29 cellular contexts compared by ENCODE assay signal in the genomic region with DNA sequence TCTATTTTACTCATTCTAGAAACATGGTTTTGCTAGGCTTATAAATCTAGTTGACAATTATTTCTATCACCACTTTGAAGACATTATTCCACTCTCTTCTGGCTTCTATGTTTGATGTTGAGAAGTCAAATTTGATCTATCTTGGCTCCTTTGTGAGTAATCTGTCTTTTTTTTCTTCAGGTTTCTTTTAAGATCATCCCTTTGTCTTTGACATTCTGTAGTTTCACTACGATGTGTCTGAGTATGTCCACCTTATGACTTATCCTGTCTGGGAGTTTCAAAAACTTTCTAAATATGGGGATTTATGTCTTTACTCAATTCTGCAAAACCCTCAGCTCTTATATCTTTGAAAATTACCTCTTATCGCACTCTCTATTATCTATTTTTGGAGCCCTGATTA. TPM values are rescaled to one million over a fixed set of nuclear protein-coding genes. Genes with fewer than 3 reads are reported as not detected.
DNase-seq lines count a peak whose midpoint lies in the region; ATAC-seq, FAIRE-seq and TF ChIP-seq lines count a peak whose summit lies in the region.
"Had no signal": no experiment of that assay in that cellular context is flagged by ENCODE, and none has a peak within 500 bp of the region (broad histone marks: within the 10 kb centered on the region; RNA-seq: fewer than 3 reads in every experiment).

No MANE protein-coding gene starts in this region.

- no peak overlapping the region for H3K9ac ChIP-seq in K562 (ENCODE audit: insufficient read depth in 1 of 2, low read depth in 2 of 2, low read length in 2 of 2)
- H3K9ac ChIP-seq: BLaER1 had no signal

- no peaks in the 10 kb centered on the region for H3K79me2 ChIP-seq in GM23338 (replicated peaks; ENCODE audit: insufficient read depth)
- no peaks in the 10 kb centered on the region for H3K79me2 ChIP-seq in K562 (ENCODE audit: control insufficient read depth, insufficient read depth, low read length)

- BruUV-seq in K562 (replicated peaks; lab: Mats Ljungman, UMichigan) = no TSS peak

- in situ Hi-C loops in K562 (cut with MboI) = no loop called here

- H3K27me3 Mint-ChIP-seq in activated T-cell treated with anti-CD3 and anti-CD28 coated beads, Interleukin-2, amount 50 U/mL, for 72 hours (ENCODE audit: low read depth) = peaks cover 9% of the 10 kb centered on the region
- H3K27me3 Mint-ChIP-seq in GM23338 (ENCODE audit: insufficient read depth, low read depth, poor library complexity) = peaks cover 3% of the 10 kb centered on the region

- H3K36me3 Mint-ChIP-seq in activated T-cell treated with anti-CD3 and anti-CD28 coated beads, Interleukin-2, amount 50 U/mL, for 72 hours (ENCODE audit: insufficient read depth in 2 of 2) = peaks cover 0 to 2% of the 10 kb centered on the region in 2 donors
- H3K36me3 Mint-ChIP-seq in activated naive CD4-positive, alpha-beta T cell treated with anti-CD3 and anti-CD28 coated beads, Interleukin-2, amount 50 U/mL, for 72 hours = no peaks in the 10 kb centered on the region
- no peaks in the 10 kb centered on the region for H3K36me3 Mint-ChIP-seq in GM23338 (ENCODE audit: low read depth)
- H3K36me3 Mint-ChIP-seq: CD14-positive monocyte; CD4-positive, alpha-beta memory T cell; CD4-positive, CD25-positive, alpha-beta regulatory T cell had no signal

- H3K36me3 ChIP-seq in GM23338 (ENCODE audit: insufficient read depth) (no peaks in the 10 kb centered on the region), K562 (ENCODE audit: control insufficient read depth, insufficient read depth, low read length) (no peaks in the 10 kb centered on the region)
- H3K36me3 ChIP-seq: BE2C, BLaER1 had no signal

- peaks cover 11% of the 10 kb centered on the region for H3K4me1 Mint-ChIP-seq in activated T-cell treated with anti-CD3 and anti-CD28 coated beads, Interleukin-2, amount 50 U/mL, for 72 hours (ENCODE audit: low read depth)
- peaks cover 9% of the 10 kb centered on the region for H3K4me1 Mint-ChIP-seq in GM23338
- H3K4me1 Mint-ChIP-seq: CD14-positive monocyte; CD4-positive, alpha-beta memory T cell; CD8-positive, alpha-beta memory T cell had no signal

- H3K27ac ChIP-seq in GM23338 (ENCODE audit: low read depth) (no peak overlapping the region), K562 (ENCODE audit: extremely low read depth, low read depth, low read length) (no peak overlapping the region)
- H3K27ac ChIP-seq: BLaER1 had no signal

- H4K20me1 ChIP-seq in GM23338 (replicated peaks; ENCODE audit: insufficient read depth) (no peaks in the 10 kb centered on the region), K562 (replicated peaks; ENCODE audit: control insufficient read depth, insufficient read depth, low read length) (no peaks in the 10 kb centered on the region)
- H4K20me1 ChIP-seq: BLaER1 had no signal

- no peak overlapping the region for H3K4me3 Mint-ChIP-seq in activated T-cell treated with anti-CD3 and anti-CD28 coated beads, Interleukin-2, amount 50 U/mL, for 72 hours
- H3K4me3 Mint-ChIP-seq in GM23338 = no peak overlapping the region
- H3K4me3 Mint-ChIP-seq: CD14-positive monocyte; CD4-positive, alpha-beta memory T cell; CD4-positive, CD25-positive, alpha-beta regulatory T cell; CD8-positive, alpha-beta memory T cell had no signal

- no peak for TF ChIP-seq EP300 in K562 (IDR thresholded peaks at IDR 0.05; ENCODE audit: low read length)

- TF ChIP-seq CTCF in GM23338 (conservative IDR thresholded peaks at IDR 0.05; ENCODE audit: low read depth in 2 of 2) = no peak
- TF ChIP-seq CTCF in K562 (IDR thresholded peaks at IDR 0.05 in 2 of 3, conservative IDR thresholded peaks at IDR 0.05 in 1 of 3; ENCODE audit: insufficient read depth in 2 of 3, low read depth in 1 of 3, low read length in 3 of 3) = no peak

- TF ChIP-seq POLR2A in K562 (conservative IDR thresholded peaks at IDR 0.05) = no peak

- CTCF ChIA-PET in K562 (lab: Yijun Ruan, JAX; ENCODE audit: low intra/inter-chr PET ratio) = no interaction called here

- no peaks in the 10 kb centered on the region for H3F3A ChIP-seq in GM23338 (replicated peaks; ENCODE audit: low read depth)

- no peak overlapping the region for H3K4me3 ChIP-seq in GM23338
- H3K4me3 ChIP-seq in K562 = no peak overlapping the region
- H3K4me3 ChIP-seq: BLaER1, GM12878 had no signal

- H3K27me3 ChIP-seq in GM23338 (ENCODE audit: insufficient read depth) (no peaks in the 10 kb centered on the region), K562 (ENCODE audit: control insufficient read depth in 2 of 2, insufficient read depth in 2 of 2, low read length in 2 of 2) (no peaks in the 10 kb centered on the region)
- H3K27me3 ChIP-seq: BE2C, BLaER1 had no signal

- intact Hi-C loops in K562 (cut with micrococcal nuclease) = no loop called here

- no peak overlapping the region for H3K27ac Mint-ChIP-seq in activated T-cell treated with anti-CD3 and anti-CD28 coated beads, Interleukin-2, amount 50 U/mL, for 72 hours
- H3K27ac Mint-ChIP-seq in activated naive CD4-positive, alpha-beta T cell treated with anti-CD3 and anti-CD28 coated beads, Interleukin-2, amount 50 U/mL, for 72 hours = no peak overlapping the region
- H3K27ac Mint-ChIP-seq in GM23338 = no peak overlapping the region
- H3K27ac Mint-ChIP-seq: CD4-positive, alpha-beta memory T cell; CD4-positive, CD25-positive, alpha-beta regulatory T cell; CD8-positive, alpha-beta memory T cell had no signal

- ATAC-seq in activated T-cell treated with anti-CD3 and anti-CD28 coated beads, Interleukin-2, amount 50 U/mL, for 72 hours (replicated peaks in 1 of 2) = peak; percentile 55 to 57
- ATAC-seq in activated naive CD4-positive, alpha-beta T cell treated with anti-CD3 and anti-CD28 coated beads, Interleukin-2, amount 50 U/mL, for 72 hours = peak; percentile 29 to 94
- ATAC-seq in GM23338 (no peak), K562 (no peak), GM18861 (IDR thresholded peaks at IDR 0.05; ENCODE audit: unreplicated experiment) (no peak), GM19452 (IDR thresholded peaks at IDR 0.05; ENCODE audit: unreplicated experiment) (no peak)
- ATAC-seq: GM12878 had no signal

- TF ChIP-seq RAD21 in K562 (CRISPR knock-in tag; conservative IDR thresholded peaks at IDR 0.05 in 1 of 2, IDR thresholded peaks at IDR 0.05 in 1 of 2) = no peak

- H2AFZ ChIP-seq in GM23338 (peak overlapping the region; percentile 34; the same call in 1 of the 2 replicates), K562 (ENCODE audit: low read depth, low read length) (peak overlapping the region; percentile 14; the same call in 1 of the 2 replicates)

- H3K4me1 ChIP-seq in GM23338 (ENCODE audit: insufficient read depth) (no peaks in the 10 kb centered on the region; the same call in 1 of the 2 replicates), K562 (replicated peaks in 1 of 2; ENCODE audit: control insufficient read depth in 2 of 2, insufficient read depth in 2 of 2, low read length in 2 of 2) (peaks cover 4 to 24% of the 10 kb centered on the region in 2 experiments; a peak in 4 of 5 replicates)
- H3K4me1 ChIP-seq: BE2C, BLaER1 had no signal

- H3K9me3 ChIP-seq in K562 (replicated peaks; ENCODE audit: control insufficient read depth, insufficient read depth, low read depth, low read length) = no peaks in the 10 kb centered on the region
- H3K9me3 ChIP-seq: BE2C, BLaER1 had no signal

- no peak for FAIRE-seq in K562 (lab: Jason Lieb, UNC)
- FAIRE-seq: A204.1, GM12878, GM12892 had no signal

- no peaks in the 10 kb centered on the region for H3K9me3 Mint-ChIP-seq in activated T-cell treated with anti-CD3 and anti-CD28 coated beads, Interleukin-2, amount 50 U/mL, for 72 hours
- no peaks in the 10 kb centered on the region for H3K9me3 Mint-ChIP-seq in activated naive CD4-positive, alpha-beta T cell treated with anti-CD3 and anti-CD28 coated beads, Interleukin-2, amount 50 U/mL, for 72 hours
- no peaks in the 10 kb centered on the region for H3K9me3 Mint-ChIP-seq in GM23338
- H3K9me3 Mint-ChIP-seq: CD14-positive monocyte; CD4-positive, alpha-beta memory T cell; CD4-positive, CD25-positive, alpha-beta regulatory T cell; CD8-positive, alpha-beta memory T cell had no signal

- WGBS in K562 (ENCODE audit: insufficient coverage, low coverage, missing lambda C conversion rate) = 40% methylated on average over 2 of the region's 2 CpGs

- POLR2A ChIA-PET in K562 (lab: Yijun Ruan, JAX) = interaction anchor here (1.1 to 3.4 kb wide), 2 partner anchors 10 to 283 kb away, joined by 3 to 14 read pairs; no protein-coding TSS in a partner anchor

- H3K9me1 ChIP-seq in K562 (ENCODE audit: control insufficient read depth, insufficient read depth, low read length) = no peaks in the 10 kb centered on the region

- no peaks in the 10 kb centered on the region for H3K9me2 ChIP-seq in GM23338 (ENCODE audit: insufficient read depth)

- no peak for DNase-seq in activated T-cell treated with anti-CD3 and anti-CD28 coated beads, Interleukin-2, amount 50 U/mL, for 72 hours
- no peak for DNase-seq in activated T-cell treated with anti-CD3 and anti-CD28 coated beads, Interleukin-2, amount 50 U/mL, for 48 hours
- DNase-seq in activated naive CD4-positive, alpha-beta T cell treated with anti-CD3 and anti-CD28 coated beads, Interleukin-2, amount 50 U/mL, for 72 hours (ENCODE audit: low spot score in 2 of 2) = no peak
- no peak for DNase-seq in activated naive CD4-positive, alpha-beta T cell treated with anti-CD3 and anti-CD28 coated beads, Interleukin-2, amount 50 U/mL, for 16 hours
- DNase-seq in GM23338 (ENCODE audit: low spot score) (no peak), K562 (ENCODE audit: extremely low read depth in 1 of 4, low spot score in 3 of 4) (no peak)
- DNase-seq: 8988T; ACHN; BE2C; C1 segment of cervical spinal cord; CD4-positive, alpha-beta memory T cell; CD4-positive, CD25-positive, alpha-beta regulatory T cell; CD8-positive, alpha-beta memory T cell; COR-L47; DMS 273 treated with DMSO at 0.1 percent for 48 hours; DMS153; DMS53; DMS79; DND-41; EL; GDM1 had no signal

- H3K4me2 ChIP-seq in GM23338 (no peak overlapping the region), K562 (ENCODE audit: insufficient read depth, low read length) (no peak overlapping the region)
- H3K4me2 ChIP-seq: BLaER1 had no signal

RNA-seq across cellular contexts. Expression of a gene that starts 41.0 kb away (rescaled TPM):
- not detected for total RNA-seq in activated T-cell treated with anti-CD3 and anti-CD28 coated beads, Interleukin-2, amount 50 U/mL, for 72 hours
- total RNA-seq in activated naive CD4-positive, alpha-beta T cell treated with anti-CD3 and anti-CD28 coated beads, Interleukin-2, amount 50 U/mL, for 72 hours = not detected
- 16.9 and 19.6 TPM in 2 replicates for total RNA-seq in GM23338 (2014; rRNA removed; shearing (Covaris generic))
- polyA plus RNA-seq in GM23338 (2016; fragmentation: Nextera tagmentation; extraction: Ambion mirVana) (9.6 and 12.8 TPM in 2 replicates), K562 (2011; rRNA removed) (17.0 and 32.4 TPM in 2 replicates), K562 (2014; fragmentation: Illumina TruSeq; extraction: Trizol) (8.4 and 12.6 TPM in 2 replicates), K562 (2014; fragmentation: Nextera tagmentation; extraction: Ambion mirVana) (1 to 10 TPM; 2.2 to 2.6 TPM), K562 (2014; rRNA removed) (18.9 and 24.6 TPM in 2 replicates)
- total RNA-seq in K562 (2011; cell fraction: chromatin; rRNA removed; ENCODE audit: low replicate concordance) = 17.6 and 30.8 TPM in 2 replicates
- total RNA-seq in K562 (2011; cell fraction: nucleolus; rRNA removed) = 39.3 and 69.5 TPM in 2 replicates
- total RNA-seq in K562 (2011; cell fraction: nucleoplasm; rRNA removed) = 34.5 and 58.6 TPM in 2 replicates
- total RNA-seq in K562 (2014; rRNA removed) (23.6 and 24.7 TPM in 2 replicates), K562 (2014; rRNA removed; fragmentation: Illumina TruSeq; extraction: Trizol) (6.8 and 9.5 TPM in 2 replicates), K562 (2015; rRNA removed; fragmentation: Illumina TruSeq; extraction: Trizol) (3.7 and 4.1 TPM in 2 replicates), K562 (2021) (33.2 and 46.5 TPM in 2 replicates)
- polyA plus RNA-seq in K562 (2011; cell fraction: cytosol; rRNA removed) = 23.8 and 166 TPM in 2 replicates
- 20.8 and 52.4 TPM in 2 replicates for polyA plus RNA-seq in K562 (2011; cell fraction: nucleus; rRNA removed)
- 15.6 and 28.2 TPM in 2 replicates for polyA plus RNA-seq in K562 (2012)
- 5.0 and 12.8 TPM in 2 replicates for polyA minus RNA-seq in K562 (2011; rRNA and poly(A)+ RNA removed)
- 36.2 and 47.6 TPM in 2 replicates for polyA minus RNA-seq in K562 (2011; cell fraction: cytosol; rRNA and poly(A)+ RNA removed)
- 8.7 and 12.8 TPM in 2 replicates for polyA minus RNA-seq in K562 (2011; cell fraction: nucleus; rRNA and poly(A)+ RNA removed)
- total RNA-seq: CD4-positive, alpha-beta memory T cell; G401; GM12878 had no signal
- polyA plus RNA-seq: CD4-positive, alpha-beta memory T cell; CD4-positive, CD25-positive, alpha-beta regulatory T cell; CD8-positive, alpha-beta memory T cell; GM12878 had no signal

Comparison
In these comparisons a context has a peak if more than half of its experiments do, and no peak if none do; other contexts are left out.
1. ATAC-seq: peak in activated T-cell treated with anti-CD3 and anti-CD28 coated beads, Interleukin-2, amount 50 U/mL, for 72 hours (2 of 2) and activated naive CD4-positive, alpha-beta T cell treated with anti-CD3 and anti-CD28 coated beads, Interleukin-2, amount 50 U/mL, for 72 hours (2 of 2); none in GM23338 (single experiment), K562 (single experiment), GM18861 (single experiment) and GM19452 (single experiment).
2. RNA of a gene that starts 41.0 kb away (total RNA-seq): 3.7 to 69.5 TPM in K562 and 16.9 to 19.6 TPM in GM23338; not detected in activated T-cell treated with anti-CD3 and anti-CD28 coated beads, Interleukin-2, amount 50 U/mL, for 72 hours and not detected in activated naive CD4-positive, alpha-beta T cell treated with anti-CD3 and anti-CD28 coated beads, Interleukin-2, amount 50 U/mL, for 72 hours; every median in the first group is over 4 times any median in the second.